21 cellular contexts compared by ENCODE assay signal in genomic region chr7:67842571-67842970, GRCh38.
"Had no signal": no experiment of that assay in that cellular context is flagged by ENCODE, and none has a peak within 500 bp of the region (broad histone marks: within the 10 kb centered on the region; RNA-seq: fewer than 3 reads in every experiment).

No MANE protein-coding gene starts in this region.

- ATAC-seq: esophagus mucosa; gastrocnemius medialis; heart right ventricle; left cardiac atrium; lower lobe of right lung; psoas muscle; right lobe of liver; stimulated activated naive B cell treated with anti-CD40 and anti-IgM and Interleukin-4, amounts not matched to agents 10 μg/mL and 1 μg/mL and 100 μg/mL, for 72 hours; stimulated activated naive CD8-positive, alpha-beta T cell treated with anti-CD3 and anti-CD28 coated beads, Interleukin-15, amount 100 ng/mL, for 72 hours had no signal

- H3K4me1 ChIP-seq: gastrocnemius medialis, heart right ventricle, left ventricle myocardium inferior, lower lobe of right lung, parathyroid adenoma, psoas muscle, right lobe of liver, transverse colon had no signal

- H3K4me3 ChIP-seq: dorsolateral prefrontal cortex, gastrocnemius medialis, heart right ventricle, left ventricle myocardium inferior, lower lobe of right lung, psoas muscle, right lobe of liver, thoracic aorta, transverse colon had no signal

- H3K27ac ChIP-seq: dorsolateral prefrontal cortex, gastrocnemius medialis, heart right ventricle, left ventricle myocardium inferior, lower lobe of right lung, parathyroid adenoma, psoas muscle, right lobe of liver, thoracic aorta, transverse colon had no signal

- H3K9me3 ChIP-seq: gastrocnemius medialis, lower lobe of right lung, right lobe of liver, thoracic aorta had no signal

- H3K36me3 ChIP-seq: gastrocnemius medialis, heart right ventricle, left ventricle myocardium inferior, lower lobe of right lung, right lobe of liver, thoracic aorta, transverse colon had no signal

- H2AFZ ChIP-seq: parathyroid adenoma had no signal

- H3K9ac ChIP-seq: parathyroid adenoma had no signal

- DNase-seq: cortex of kidney; effector CD8-positive, alpha-beta T cell; gastrocnemius medialis; heart right ventricle; immature natural killer cell; kidney; left cardiac atrium; left ventricle myocardium inferior; lower lobe of right lung; naive B cell; psoas muscle; right lobe of liver; stimulated activated CD4-positive, alpha-beta T cell treated with anti-CD3 and anti-CD28 coated beads, Interleukin-2, amount 100 ng/mL, for 24 hours; stimulated activated CD4-positive, alpha-beta T cell treated with anti-CD3 and anti-CD28 coated beads, Interleukin-4, amount 100 ng/mL, for 4 hours; stimulated activated naive B cell treated with anti-CD40 and anti-IgM and Interleukin-4, amounts not matched to agents 10 μg/mL and 1 μg/mL and 100 μg/mL, for 72 hours; stimulated activated naive CD8-positive, alpha-beta T cell treated with anti-CD3 and anti-CD28 coated beads, Interleukin-15, amount 100 ng/mL, for 72 hours; transverse colon had no signal

- H3K79me2 ChIP-seq: parathyroid adenoma had no signal

- H3K27me3 ChIP-seq: gastrocnemius medialis, right lobe of liver, transverse colon had no signal
